ENCODE assay signal across 1 cellular context in genomic region chr19:39546599-39546998, GRCh38.
TF ChIP-seq lines count a peak whose summit lies in the region.

No MANE protein-coding gene starts in this region.

TF ChIP-seq in HepG2, 621 proteins besides CTCF, POLR2A, EP300 and RAD21:
- TF ChIP-seq ZNF547 (CRISPR knock-in tag; IDR thresholded peaks at IDR 0.05), result no peak
- no peak for TF ChIP-seq SNAPC5 (CRISPR knock-in tag; IDR thresholded peaks at IDR 0.05; ENCODE audit: borderline replicate concordance)
- no peak for TF ChIP-seq RBAK (CRISPR knock-in tag; IDR thresholded peaks at IDR 0.05)
- TF ChIP-seq RFX1 (IDR thresholded peaks at IDR 0.05), result peak; percentile 56; the same call in 1 of the 2 replicates
- TF ChIP-seq E2F2 (CRISPR knock-in tag; IDR thresholded peaks at IDR 0.05; ENCODE audit: borderline replicate concordance), result no peak
